In genomic region chr5:9399094-9399493, GRCh38 we compare ENCODE assay signal across 3 cellular contexts.
TF ChIP-seq lines count a peak whose summit lies in the region.

No MANE protein-coding gene starts in this region.

TF ChIP-seq in A549, 52 proteins besides CTCF, POLR2A, EP300 and RAD21:
- TF ChIP-seq CBX2 (IDR thresholded peaks at IDR 0.05; ENCODE audit: borderline replicate concordance, low read depth) (no peak), ZNF302 (CRISPR knock-in tag; IDR thresholded peaks at IDR 0.05) (no peak), ZFP36 (IDR thresholded peaks at IDR 0.05; ENCODE audit: borderline replicate concordance, partially characterized antibody) (no peak), MAFK (IDR thresholded peaks at IDR 0.05; ENCODE audit: partially characterized antibody) (peak; percentile 83)

TF ChIP-seq in IMR-90, 13 proteins besides CTCF, POLR2A, EP300 and RAD21:
- TF ChIP-seq MAFK (IDR thresholded peaks at IDR 0.05; ENCODE audit: low read depth, low read length) (peak; percentile 92), BHLHE40 (IDR thresholded peaks at IDR 0.05; ENCODE audit: low read depth, low read length) (no peak), USF2 (IDR thresholded peaks at IDR 0.05; ENCODE audit: low read depth, low read length) (no peak), CHD1 (IDR thresholded peaks at IDR 0.05; ENCODE audit: low read depth, low read length) (no peak)

TF ChIP-seq in H1, 55 proteins besides CTCF, POLR2A, EP300 and RAD21:
- no peak for TF ChIP-seq BACH1 (IDR thresholded peaks at IDR 0.05; ENCODE audit: low read length)
- peak; percentile 18; the same call in 1 of the 2 replicates for TF ChIP-seq MAFK (IDR thresholded peaks at IDR 0.05; ENCODE audit: low read depth, low read length)
